ENCODE assay signal across 8 cellular contexts in the genomic region with DNA sequence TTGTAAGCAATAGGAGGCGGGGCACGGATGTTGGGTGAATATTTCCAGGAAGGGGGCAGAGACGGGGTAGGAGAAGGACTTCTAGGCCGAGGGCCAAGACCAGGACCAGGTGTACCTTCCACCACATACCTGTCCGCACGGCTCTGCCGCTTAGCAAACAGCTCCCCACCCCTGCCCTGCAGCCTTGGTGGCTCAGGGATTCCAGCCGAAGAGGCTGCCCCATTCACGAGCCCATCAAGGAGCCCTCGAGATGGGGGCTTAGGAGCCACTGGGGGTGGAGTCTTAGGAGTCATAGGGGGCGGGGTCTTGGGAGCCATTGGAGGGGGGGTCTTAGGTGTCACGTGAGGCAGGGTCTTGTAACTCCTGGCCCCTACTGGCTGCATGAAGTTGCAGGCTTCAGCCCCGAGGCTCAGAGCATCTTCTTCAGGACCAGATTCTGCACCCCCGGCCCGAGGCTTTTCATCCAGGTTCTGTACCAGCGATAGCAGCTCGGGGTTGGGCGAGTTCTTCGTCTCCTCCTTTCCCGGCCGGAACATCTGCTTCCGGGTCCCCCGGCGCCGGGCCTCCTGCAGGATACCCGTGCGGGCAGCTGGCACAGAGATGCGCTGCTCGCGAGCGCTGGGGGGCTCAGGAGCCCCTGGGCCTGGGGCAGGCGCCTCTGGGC. TPM values are rescaled to one million over a fixed set of nuclear protein-coding genes. Genes with fewer than 3 reads are reported as not detected.
DNase-seq lines count a peak whose midpoint lies in the region; ATAC-seq and TF ChIP-seq lines count a peak whose summit lies in the region.

No MANE protein-coding gene starts in this region.

- no peak overlapping the region for H3K27ac Mint-ChIP-seq in activated T-cell treated with anti-CD3 and anti-CD28 coated beads, Interleukin-2, amount 50 U/mL, for 24 hours
- H3K27ac Mint-ChIP-seq in natural killer cell treated with Interleukin-12 subunit alpha and Interleukin-12 subunit beta and Interleukin-15 and Interleukin-18, amount 100 ng/mL, for 72 hours = no peak overlapping the region

- H3K27me3 ChIP-seq in A673 (replicated peaks; ENCODE audit: insufficient read depth, low read depth, low read length, poor library complexity) = no peaks in the 10 kb centered on the region

- CTCF ChIA-PET in A673 (lab: Charles Lee) = no interaction called here
- CTCF ChIA-PET in HEK293 (lab: Yijun Ruan, JAX) = interaction anchor here (0.6 to 9.1 kb wide), 4 partner anchors 109 to 119 kb away, joined by 3 to 168 read pairs (median 19); no protein-coding TSS in a partner anchor
- CTCF ChIA-PET in OCI-LY7 (lab: Charles Lee; ENCODE audit: unreplicated experiment) = no interaction called here

- WGBS in urinary bladder = 9% methylated on average over 32 of the region's 32 CpGs

- TF ChIP-seq CTCF in A673 (conservative IDR thresholded peaks at IDR 0.05; ENCODE audit: low read depth, low read length) (no peak), HEK293 (tag by site-specific recombination; IDR thresholded peaks at IDR 0.05) (no peak), fibroblast of the aortic adventitia (IDR thresholded peaks at IDR 0.05; ENCODE audit: insufficient read depth, low read length) (no peak), OCI-LY7 (conservative IDR thresholded peaks at IDR 0.05; ENCODE audit: low read length) (no peak)

- peaks cover 6% of the 10 kb centered on the region for H3K4me1 ChIP-seq in A673 (ENCODE audit: insufficient read depth, low read length, poor library complexity, severe bottlenecking)
- no peaks in the 10 kb centered on the region for H3K4me1 ChIP-seq in HEK293 (ENCODE audit: control insufficient read depth, insufficient read depth, low read length)
- H3K4me1 ChIP-seq in urinary bladder (ENCODE audit: insufficient read depth) = no peaks in the 10 kb centered on the region
- H3K4me1 ChIP-seq in OCI-LY7 (ENCODE audit: insufficient read depth, low read length, poor library complexity, severe bottlenecking) = peaks cover 5% of the 10 kb centered on the region

- no peaks in the 10 kb centered on the region for H3K36me3 Mint-ChIP-seq in activated T-cell treated with anti-CD3 and anti-CD28 coated beads, Interleukin-2, amount 50 U/mL, for 24 hours (ENCODE audit: low read depth)
- H3K36me3 Mint-ChIP-seq in natural killer cell treated with Interleukin-12 subunit alpha and Interleukin-12 subunit beta and Interleukin-15 and Interleukin-18, amount 100 ng/mL, for 72 hours = no peaks in the 10 kb centered on the region

- H3K4me2 ChIP-seq in OCI-LY7 (ENCODE audit: low read length) = no peak overlapping the region

- H3K79me2 ChIP-seq in OCI-LY7 (ENCODE audit: insufficient read depth, low read depth, low read length) = no peaks in the 10 kb centered on the region

- DNase-seq in A673 (ENCODE audit: low spot score) = peak; percentile 87
- DNase-seq in activated T-cell treated with anti-CD3 and anti-CD28 coated beads, Interleukin-2, amount 50 U/mL, for 24 hours = peak; percentile 66
- DNase-seq in fibroblast of the aortic adventitia (ENCODE audit: low read depth) = no peak
- DNase-seq in natural killer cell treated with Interleukin-12 subunit alpha and Interleukin-12 subunit beta and Interleukin-15 and Interleukin-18, amount 100 ng/mL, for 72 hours (ENCODE audit: low spot score) = no peak
- no peak for DNase-seq in OCI-LY7 (ENCODE audit: low spot score)

- H3K9me3 ChIP-seq in A673 (ENCODE audit: low read depth, low read length, poor library complexity, severe bottlenecking) (no peaks in the 10 kb centered on the region), HEK293 (ENCODE audit: control insufficient read depth, insufficient read depth, low read depth, low read length) (no peaks in the 10 kb centered on the region), OCI-LY7 (ENCODE audit: low read length) (no peaks in the 10 kb centered on the region)

- BruUV-seq in A673 (replicated peaks; lab: Mats Ljungman, UMichigan) = no TSS peak
- no TSS peak for BruUV-seq in OCI-LY7 (replicated peaks; lab: Mats Ljungman, UMichigan)

- H3K27me3 Mint-ChIP-seq in activated T-cell treated with anti-CD3 and anti-CD28 coated beads, Interleukin-2, amount 50 U/mL, for 24 hours = peaks cover 9% of the 10 kb centered on the region
- no peaks in the 10 kb centered on the region for H3K27me3 Mint-ChIP-seq in natural killer cell treated with Interleukin-12 subunit alpha and Interleukin-12 subunit beta and Interleukin-15 and Interleukin-18, amount 100 ng/mL, for 72 hours

- H3K4me1 Mint-ChIP-seq in activated T-cell treated with anti-CD3 and anti-CD28 coated beads, Interleukin-2, amount 50 U/mL, for 24 hours (ENCODE audit: low read depth) = peaks cover 20% of the 10 kb centered on the region
- peaks cover 21 to 24% of the 10 kb centered on the region in 2 donors for H3K4me1 Mint-ChIP-seq in natural killer cell treated with Interleukin-12 subunit alpha and Interleukin-12 subunit beta and Interleukin-15 and Interleukin-18, amount 100 ng/mL, for 72 hours (ENCODE audit: low read depth in 2 of 2)

- H4K20me1 ChIP-seq in OCI-LY7 (ENCODE audit: insufficient read depth, low read length) = no peaks in the 10 kb centered on the region

- H3K27ac ChIP-seq in A673 (ENCODE audit: low read depth, low read length, poor library complexity, severe bottlenecking) (peak overlapping the region; percentile 64), HEK293 (ENCODE audit: extremely low read depth, low read depth, low read length) (no peak overlapping the region), urinary bladder (ENCODE audit: low read depth) (no peak overlapping the region), OCI-LY7 (ENCODE audit: low read depth, low read length, poor library complexity, severe bottlenecking) (no peak overlapping the region)

- intact Hi-C loops in A673 (cut with micrococcal nuclease; ENCODE audit: unreplicated experiment) = no loop called here
- intact Hi-C loops in OCI-LY7 (cut with micrococcal nuclease; ENCODE audit: unreplicated experiment) = no loop called here

- POLR2A ChIA-PET in A673 (lab: Charles Lee; ENCODE audit: low non-redundant PET) = interaction anchor here (0.6 kb wide), 2 partner anchors 153 to 202 kb away, joined by 3 read pairs; no protein-coding TSS in a partner anchor
- POLR2A ChIA-PET in HEK293 (lab: Yijun Ruan, JAX) = no interaction called here
- POLR2A ChIA-PET in OCI-LY7 (lab: Charles Lee) = no interaction called here

- H3K4me3 ChIP-seq in A673 (ENCODE audit: low read depth, low read length, poor library complexity, severe bottlenecking) = peak overlapping the region; percentile 79
- H3K4me3 ChIP-seq in HEK293 (ENCODE audit: low read depth, low read length) = peak overlapping the region; percentile 24
- peak overlapping the region; percentile 55 for H3K4me3 ChIP-seq in fibroblast of the aortic adventitia (ENCODE audit: low read depth, low read length)
- peak overlapping the region; percentile 69 for H3K4me3 ChIP-seq in urinary bladder (ENCODE audit: low read depth, low read length)
- H3K4me3 ChIP-seq in OCI-LY7 (ENCODE audit: low read depth, low read length, poor library complexity, severe bottlenecking) = no peak overlapping the region

- no peak overlapping the region for H2AFZ ChIP-seq in OCI-LY7 (ENCODE audit: low read length)

- H3K36me3 ChIP-seq in A673 (ENCODE audit: insufficient read depth, low read length, poor library complexity, severe bottlenecking) (no peaks in the 10 kb centered on the region), HEK293 (ENCODE audit: control insufficient read depth in 2 of 2, insufficient read depth in 1 of 2, low read length in 2 of 2) (no peaks in the 10 kb centered on the region), urinary bladder (ENCODE audit: insufficient read depth) (no peaks in the 10 kb centered on the region), OCI-LY7 (ENCODE audit: insufficient read depth, low read length) (no peaks in the 10 kb centered on the region)

- no peak for TF ChIP-seq POLR2A in GM18505 (IDR thresholded peaks at IDR 0.05; ENCODE audit: borderline replicate concordance, extremely low read depth, insufficient read depth, insufficient read length)

- H3K9me2 ChIP-seq in OCI-LY7 (ENCODE audit: insufficient read depth, low read length) = no peaks in the 10 kb centered on the region

- peak in 1 of 2 donors; percentile 40 for ATAC-seq in natural killer cell treated with Interleukin-12 subunit alpha and Interleukin-12 subunit beta and Interleukin-15 and Interleukin-18, amount 100 ng/mL, for 72 hours
- ATAC-seq in GM18505 (IDR thresholded peaks at IDR 0.05; ENCODE audit: unreplicated experiment) = no peak

- H3K4me3 Mint-ChIP-seq in activated T-cell treated with anti-CD3 and anti-CD28 coated beads, Interleukin-2, amount 50 U/mL, for 24 hours = peak overlapping the region; percentile 68
- peak overlapping the region; percentile 40 for H3K4me3 Mint-ChIP-seq in natural killer cell treated with Interleukin-12 subunit alpha and Interleukin-12 subunit beta and Interleukin-15 and Interleukin-18, amount 100 ng/mL, for 72 hours

- H3K9me3 Mint-ChIP-seq in activated T-cell treated with anti-CD3 and anti-CD28 coated beads, Interleukin-2, amount 50 U/mL, for 24 hours = no peaks in the 10 kb centered on the region
- H3K9me3 Mint-ChIP-seq in natural killer cell treated with Interleukin-12 subunit alpha and Interleukin-12 subunit beta and Interleukin-15 and Interleukin-18, amount 100 ng/mL, for 72 hours = no peaks in the 10 kb centered on the region

RNA-seq across cellular contexts. Expression of gene MYOZ1, which starts 6.1 kb away (rescaled TPM):
- total RNA-seq in A673 (2021) = 0.19 TPM in 1 of 2 replicates, not detected in the other
- not detected in 2 replicates for total RNA-seq in fibroblast of the aortic adventitia (ENCODE audit: low replicate concordance)
- not detected for total RNA-seq in natural killer cell treated with Interleukin-12 subunit alpha and Interleukin-12 subunit beta and Interleukin-15 and Interleukin-18, amount 100 ng/mL, for 72 hours
- 11.5 TPM for total RNA-seq in urinary bladder
- polyA plus RNA-seq in urinary bladder = 0.68 TPM
- not detected in 2 replicates for total RNA-seq in OCI-LY7 (2014; rRNA removed; shearing (Covaris generic))
- not detected in 2 replicates for total RNA-seq in OCI-LY7 (2022)

RNA-seq across cellular contexts. Expression of gene SYNPO2L, which starts 8.5 kb away (rescaled TPM):
- total RNA-seq in A673 (2021) (0.06 TPM in 1 of 2 replicates, not detected in the other), fibroblast of the aortic adventitia (ENCODE audit: low replicate concordance) (not detected in 2 replicates), urinary bladder (0.79 TPM), OCI-LY7 (2022) (not detected in 2 replicates)
- total RNA-seq in natural killer cell treated with Interleukin-12 subunit alpha and Interleukin-12 subunit beta and Interleukin-15 and Interleukin-18, amount 100 ng/mL, for 72 hours = not detected
- polyA plus RNA-seq in urinary bladder = 0.06 TPM
- total RNA-seq in OCI-LY7 (2014; rRNA removed; shearing (Covaris generic)) = not detected in 2 replicates

RNA-seq across cellular contexts. Expression of gene AGAP5, which starts 50.6 kb away (rescaled TPM):
- 5.7 and 6.4 TPM in 2 replicates for total RNA-seq in A673 (2021)
- 2.9 and 4.3 TPM in 2 replicates for total RNA-seq in fibroblast of the aortic adventitia (ENCODE audit: low replicate concordance)
- 10 to 100 TPM in 1 of 2 donors, 1 to 10 TPM in 1; 9.8 to 26.0 TPM for total RNA-seq in natural killer cell treated with Interleukin-12 subunit alpha and Interleukin-12 subunit beta and Interleukin-15 and Interleukin-18, amount 100 ng/mL, for 72 hours
- total RNA-seq in urinary bladder = 8.0 TPM
- polyA plus RNA-seq in urinary bladder = 2.6 TPM
- total RNA-seq in OCI-LY7 (2014; rRNA removed; shearing (Covaris generic)) = 4.6 and 7.2 TPM in 2 replicates
- 9.9 and 10.7 TPM in 2 replicates for total RNA-seq in OCI-LY7 (2022)

RNA-seq across cellular contexts. Expression of gene USP54, which starts 56.2 kb away (rescaled TPM):
- total RNA-seq in A673 (2021) (35.4 and 35.9 TPM in 2 replicates), fibroblast of the aortic adventitia (ENCODE audit: low replicate concordance) (10.4 and 14.8 TPM in 2 replicates), urinary bladder (26.4 TPM), OCI-LY7 (2022) (16.4 and 17.6 TPM in 2 replicates)
- 10 to 100 TPM in 1 of 2 donors, 1 to 10 TPM in 1; 9.3 to 18.1 TPM for total RNA-seq in natural killer cell treated with Interleukin-12 subunit alpha and Interleukin-12 subunit beta and Interleukin-15 and Interleukin-18, amount 100 ng/mL, for 72 hours
- polyA plus RNA-seq in urinary bladder = 23.8 TPM
- total RNA-seq in OCI-LY7 (2014; rRNA removed; shearing (Covaris generic)) = 9.7 and 15.2 TPM in 2 replicates

Comparison
In these comparisons a context has a peak if more than half of its experiments do, and no peak if none do; other contexts are left out.
1. DNase-seq: peak in A673 (single experiment) and activated T-cell treated with anti-CD3 and anti-CD28 coated beads, Interleukin-2, amount 50 U/mL, for 24 hours (single experiment); none in fibroblast of the aortic adventitia (single experiment), natural killer cell treated with Interleukin-12 subunit alpha and Interleukin-12 subunit beta and Interleukin-15 and Interleukin-18, amount 100 ng/mL, for 72 hours (single experiment) and OCI-LY7 (single experiment).
2. RNA of gene MYOZ1, which starts 6.1 kb away (total RNA-seq): 11.5 TPM in urinary bladder (single experiment); 0.19 TPM in A673, not detected in fibroblast of the aortic adventitia, not detected in natural killer cell treated with Interleukin-12 subunit alpha and Interleukin-12 subunit beta and Interleukin-15 and Interleukin-18, amount 100 ng/mL, for 72 hours and not detected in OCI-LY7; every median in the first group is over 10 times any median in the second.